In genomic region chr6:143851706-143852105, GRCh38 we compare ENCODE assay signal across 17 cellular contexts. TPM values are rescaled to one million over a fixed set of nuclear protein-coding genes. Genes with fewer than 3 reads are reported as not detected.
"Had no signal": no experiment of that assay in that cellular context is flagged by ENCODE, and none has a peak within 500 bp of the region (broad histone marks: within the 10 kb centered on the region; RNA-seq: fewer than 3 reads in every experiment).

No MANE protein-coding gene starts in this region.

RNA-seq across cellular contexts. Expression of gene ZC2HC1B, which starts 12.6 kb away (rescaled TPM):
- total RNA-seq: activated CD4-positive, alpha-beta T cell treated with anti-CD3 and anti-CD28 coated beads, Interleukin-2, amount 10 ng/mL, durations not matched to agents 24 days and 14 days; activated CD8-positive, alpha-beta memory T cell treated with anti-CD3 and anti-CD28 coated beads for 36 hours; activated CD8-positive, alpha-beta T cell treated with anti-CD3 and anti-CD28 coated beads for 36 hours; activated naive CD4-positive, alpha-beta T cell treated with anti-CD3 and anti-CD28 coated beads for 36 hours; activated naive CD8-positive, alpha-beta T cell treated with anti-CD3 and anti-CD28 coated beads, Interleukin-2, amount 10 ng/mL, durations not matched to agents 7 days and 5 days; activated T-cell treated with anti-CD3 and anti-CD28 coated beads, Interleukin-2, amount 50 U/mL, for 4 hours; activated T-cell treated with anti-CD3 and anti-CD28 coated beads, Interleukin-2, amount 50 U/mL, for 72 hours; activated T-helper 1 cell treated with anti-CD3 and anti-CD28 coated beads, Interleukin-12 subunit alpha, Interleukin-12 subunit beta, Interleukin-2, Interleukin-4 antibody, amounts not matched to agents 30 ng/mL and 10 ng/mL and 1 ng/mL, durations not matched to agents 14 hours and 24 hours and 36 hours; activated T-helper 17 cell treated with anti-CD3 and anti-CD28 coated beads, Interleukin-2, amount 50 U/mL, for 72 hours; aorta; astrocyte; body of pancreas; breast epithelium; cardiac septum; cerebellum; T-cell; T-helper 1 cell treated with Interleukin-12 subunit alpha and Interleukin-12 subunit beta and Interleukin-4 antibody, amounts not matched to agents 30 ng/mL and 1 ng/mL, for 36 hours had no signal
- polyA plus RNA-seq: aorta had no signal
